Comparison of ENCODE assay signal across 10 cellular contexts in the genomic region with DNA sequence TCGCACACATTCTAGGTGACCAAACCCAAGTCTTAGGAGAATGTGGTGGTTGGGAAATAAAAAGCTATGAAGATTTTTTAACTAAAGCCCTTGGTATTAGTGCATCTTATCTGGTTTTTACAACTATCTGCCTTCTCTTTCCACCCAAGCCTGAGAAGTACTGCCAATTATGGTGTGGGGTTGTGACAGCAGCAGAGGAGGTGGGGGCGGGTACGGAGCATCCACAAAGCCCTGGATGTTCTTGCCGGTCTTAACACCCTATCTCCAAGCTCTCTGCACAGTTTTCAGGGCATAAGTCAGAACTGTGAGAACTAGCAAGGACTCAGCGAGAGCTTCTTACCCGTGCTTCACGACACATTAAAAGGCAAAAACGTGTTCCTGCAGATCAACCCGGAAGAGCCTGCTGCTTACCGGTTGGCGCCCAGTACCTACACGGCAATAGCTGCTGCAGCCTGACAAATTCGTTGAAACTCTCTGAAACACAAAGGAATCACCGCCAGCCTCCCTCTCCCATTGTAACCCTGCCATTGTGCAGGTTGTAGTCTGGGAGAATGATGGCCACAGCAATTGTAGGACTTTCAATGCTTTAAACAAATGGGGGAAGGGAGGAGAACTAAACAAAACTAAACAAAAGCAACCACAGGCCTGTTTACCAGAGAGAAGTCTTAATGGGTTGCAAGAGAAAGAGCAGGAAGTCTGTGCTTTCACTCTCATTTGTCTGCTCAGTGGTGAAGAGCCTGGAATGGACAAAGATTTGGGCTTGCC.
DNase-seq lines count a peak whose midpoint lies in the region; ATAC-seq and TF ChIP-seq lines count a peak whose summit lies in the region.
"Had no signal": no experiment of that assay in that cellular context is flagged by ENCODE, and none has a peak within 500 bp of the region (broad histone marks: within the 10 kb centered on the region; RNA-seq: fewer than 3 reads in every experiment).

No MANE protein-coding gene starts in this region.

- H3K4me3 Mint-ChIP-seq in activated T-cell treated with anti-CD3 and anti-CD28 coated beads, Interleukin-2, amount 50 U/mL, for 72 hours, result peak overlapping the region; percentile 43 to 71
- H3K4me3 Mint-ChIP-seq: natural killer cell treated with Interleukin-12 subunit alpha and Interleukin-12 subunit beta and Interleukin-15 and Interleukin-18, amount 100 ng/mL, for 72 hours had no signal

- intact Hi-C loops in thyroid gland (cut with DNase I), result no loop called here

- peak; percentile 25 to 47 for ATAC-seq in activated T-cell treated with anti-CD3 and anti-CD28 coated beads, Interleukin-2, amount 50 U/mL, for 72 hours (replicated peaks in 1 of 2)
- ATAC-seq in GM21528 (IDR thresholded peaks at IDR 0.05; ENCODE audit: low FRiP score, unreplicated experiment), result no peak
- no peak for ATAC-seq in HG02885 (IDR thresholded peaks at IDR 0.05; ENCODE audit: poor library complexity, unreplicated experiment)
- ATAC-seq: natural killer cell treated with Interleukin-12 subunit alpha and Interleukin-12 subunit beta and Interleukin-15 and Interleukin-18, amount 100 ng/mL, for 72 hours had no signal

- H3K36me3 ChIP-seq in GM06990 (ENCODE audit: control insufficient read depth, insufficient read depth, low read length), result no peaks in the 10 kb centered on the region
- no peaks in the 10 kb centered on the region for H3K36me3 ChIP-seq in thyroid gland

- no peak for TF ChIP-seq POLR2A in thyroid gland (IDR thresholded peaks at IDR 0.05)

- H3K4me3 ChIP-seq in GM06990 (replicated peaks; ENCODE audit: low read depth, low read length), result no peak overlapping the region
- no peak overlapping the region for H3K4me3 ChIP-seq in thyroid gland (replicated peaks in 1 of 3)

- H3K27me3 ChIP-seq in GM06990 (replicated peaks; ENCODE audit: control insufficient read depth, insufficient read depth, low read length) (no peaks in the 10 kb centered on the region), thyroid gland (no peaks in the 10 kb centered on the region)

- DNase-seq in GM06990 (ENCODE audit: extremely low read depth, insufficient read length) (peak; percentile 13), NCI-H146 (lab: John Stamatoyannopoulos, UW) (peak; percentile 61), iPS-NIHi7 (ENCODE audit: extremely low spot score) (peak; percentile 54), thyroid gland (no peak), hippocampal formation (lab: John Stamatoyannopoulos, UW) (no peak)
- peak; percentile 12 to 23 for DNase-seq in activated T-cell treated with anti-CD3 and anti-CD28 coated beads, Interleukin-2, amount 50 U/mL, for 72 hours
- DNase-seq: NCI-H226 had no signal

- no peak for TF ChIP-seq CTCF in GM06990 (IDR thresholded peaks at IDR 0.05; ENCODE audit: insufficient read depth, low read length, poor library complexity, severe bottlenecking)
- TF ChIP-seq CTCF in thyroid gland (IDR thresholded peaks at IDR 0.05), result no peak

- no peaks in the 10 kb centered on the region for H3K27me3 Mint-ChIP-seq in activated T-cell treated with anti-CD3 and anti-CD28 coated beads, Interleukin-2, amount 50 U/mL, for 72 hours (ENCODE audit: low read depth)

- peak overlapping the region; percentile 22 for H3K27ac Mint-ChIP-seq in activated T-cell treated with anti-CD3 and anti-CD28 coated beads, Interleukin-2, amount 50 U/mL, for 72 hours
- H3K27ac Mint-ChIP-seq: natural killer cell treated with Interleukin-12 subunit alpha and Interleukin-12 subunit beta and Interleukin-15 and Interleukin-18, amount 100 ng/mL, for 72 hours had no signal

- WGBS in thyroid gland, 2 donors, result 52 to 61% methylated on average over 14 of the region's 14 CpGs

- H3K4me1 ChIP-seq in thyroid gland, result no peaks in the 10 kb centered on the region

- no peaks in the 10 kb centered on the region for H3K9me3 ChIP-seq in thyroid gland

- peaks cover 73% of the 10 kb centered on the region for H3K4me1 Mint-ChIP-seq in activated T-cell treated with anti-CD3 and anti-CD28 coated beads, Interleukin-2, amount 50 U/mL, for 72 hours (ENCODE audit: low read depth)

- H3K27ac ChIP-seq in thyroid gland, result no peak overlapping the region

- peaks cover 0 to 2% of the 10 kb centered on the region in 2 donors for H3K9me3 Mint-ChIP-seq in activated T-cell treated with anti-CD3 and anti-CD28 coated beads, Interleukin-2, amount 50 U/mL, for 72 hours

- peaks cover 7 to 12% of the 10 kb centered on the region in 2 donors for H3K36me3 Mint-ChIP-seq in activated T-cell treated with anti-CD3 and anti-CD28 coated beads, Interleukin-2, amount 50 U/mL, for 72 hours (ENCODE audit: insufficient read depth in 2 of 2)
- H3K36me3 Mint-ChIP-seq: natural killer cell treated with Interleukin-12 subunit alpha and Interleukin-12 subunit beta and Interleukin-15 and Interleukin-18, amount 100 ng/mL, for 72 hours had no signal

Comparison
In these comparisons a context has a peak if more than half of its experiments do, and no peak if none do; other contexts are left out.
1. DNase-seq: peak in GM06990 (single experiment), NCI-H146 (single experiment), activated T-cell treated with anti-CD3 and anti-CD28 coated beads, Interleukin-2, amount 50 U/mL, for 72 hours (2 of 2) and iPS-NIHi7 (single experiment); none in thyroid gland (0 of 2) and hippocampal formation (0 of 2).
2. ATAC-seq: peak in activated T-cell treated with anti-CD3 and anti-CD28 coated beads, Interleukin-2, amount 50 U/mL, for 72 hours (2 of 2); none in GM21528 (single experiment) and HG02885 (single experiment).